ENCODE assay signal across 1 cellular context in the genomic region with DNA sequence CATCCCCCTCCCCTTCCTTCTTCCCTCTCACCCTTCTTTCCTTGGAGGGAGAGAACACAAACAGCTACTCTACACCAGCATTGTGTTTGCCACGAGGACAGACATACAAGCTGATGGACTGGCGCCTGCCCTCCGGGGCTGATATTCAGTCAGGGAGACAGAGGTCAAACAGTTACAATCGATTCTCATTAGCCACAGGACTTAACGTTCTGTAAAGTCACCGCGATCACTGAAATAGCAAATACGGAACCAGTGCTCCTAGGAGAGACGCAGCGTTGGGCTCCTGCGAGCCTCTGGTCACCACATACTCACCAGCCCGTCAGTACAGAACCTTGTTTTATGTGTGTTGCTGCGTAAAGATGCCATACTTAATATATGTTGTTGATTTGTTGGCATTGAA.
TF ChIP-seq lines count a peak whose summit lies in the region.

No MANE protein-coding gene starts in this region.

TF ChIP-seq in GM23338, 12 proteins besides CTCF, POLR2A, EP300 and RAD21:
- TF ChIP-seq STAT1 (IDR thresholded peaks at IDR 0.05; ENCODE audit: unreplicated experiment), result no peak
- TF ChIP-seq CREB1 (CRISPR knock-in tag; IDR thresholded peaks at IDR 0.05; ENCODE audit: low read depth), result no peak
- TF ChIP-seq, protein P1, sequence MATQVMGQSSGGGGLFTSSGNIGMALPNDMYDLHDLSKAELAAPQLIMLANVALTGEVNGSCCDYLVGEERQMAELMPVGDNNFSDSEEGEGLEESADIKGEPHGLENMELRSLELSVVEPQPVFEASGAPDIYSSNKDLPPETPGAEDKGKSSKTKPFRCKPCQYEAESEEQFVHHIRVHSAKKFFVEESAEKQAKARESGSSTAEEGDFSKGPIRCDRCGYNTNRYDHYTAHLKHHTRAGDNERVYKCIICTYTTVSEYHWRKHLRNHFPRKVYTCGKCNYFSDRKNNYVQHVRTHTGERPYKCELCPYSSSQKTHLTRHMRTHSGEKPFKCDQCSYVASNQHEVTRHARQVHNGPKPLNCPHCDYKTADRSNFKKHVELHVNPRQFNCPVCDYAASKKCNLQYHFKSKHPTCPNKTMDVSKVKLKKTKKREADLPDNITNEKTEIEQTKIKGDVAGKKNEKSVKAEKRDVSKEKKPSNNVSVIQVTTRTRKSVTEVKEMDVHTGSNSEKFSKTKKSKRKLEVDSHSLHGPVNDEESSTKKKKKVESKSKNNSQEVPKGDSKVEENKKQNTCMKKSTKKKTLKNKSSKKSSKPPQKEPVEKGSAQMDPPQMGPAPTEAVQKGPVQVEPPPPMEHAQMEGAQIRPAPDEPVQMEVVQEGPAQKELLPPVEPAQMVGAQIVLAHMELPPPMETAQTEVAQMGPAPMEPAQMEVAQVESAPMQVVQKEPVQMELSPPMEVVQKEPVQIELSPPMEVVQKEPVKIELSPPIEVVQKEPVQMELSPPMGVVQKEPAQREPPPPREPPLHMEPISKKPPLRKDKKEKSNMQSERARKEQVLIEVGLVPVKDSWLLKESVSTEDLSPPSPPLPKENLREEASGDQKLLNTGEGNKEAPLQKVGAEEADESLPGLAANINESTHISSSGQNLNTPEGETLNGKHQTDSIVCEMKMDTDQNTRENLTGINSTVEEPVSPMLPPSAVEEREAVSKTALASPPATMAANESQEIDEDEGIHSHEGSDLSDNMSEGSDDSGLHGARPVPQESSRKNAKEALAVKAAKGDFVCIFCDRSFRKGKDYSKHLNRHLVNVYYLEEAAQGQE (IDR thresholded peaks at IDR 0.05; ENCODE audit: unreplicated experiment), result no peak
- TF ChIP-seq, protein P2, sequence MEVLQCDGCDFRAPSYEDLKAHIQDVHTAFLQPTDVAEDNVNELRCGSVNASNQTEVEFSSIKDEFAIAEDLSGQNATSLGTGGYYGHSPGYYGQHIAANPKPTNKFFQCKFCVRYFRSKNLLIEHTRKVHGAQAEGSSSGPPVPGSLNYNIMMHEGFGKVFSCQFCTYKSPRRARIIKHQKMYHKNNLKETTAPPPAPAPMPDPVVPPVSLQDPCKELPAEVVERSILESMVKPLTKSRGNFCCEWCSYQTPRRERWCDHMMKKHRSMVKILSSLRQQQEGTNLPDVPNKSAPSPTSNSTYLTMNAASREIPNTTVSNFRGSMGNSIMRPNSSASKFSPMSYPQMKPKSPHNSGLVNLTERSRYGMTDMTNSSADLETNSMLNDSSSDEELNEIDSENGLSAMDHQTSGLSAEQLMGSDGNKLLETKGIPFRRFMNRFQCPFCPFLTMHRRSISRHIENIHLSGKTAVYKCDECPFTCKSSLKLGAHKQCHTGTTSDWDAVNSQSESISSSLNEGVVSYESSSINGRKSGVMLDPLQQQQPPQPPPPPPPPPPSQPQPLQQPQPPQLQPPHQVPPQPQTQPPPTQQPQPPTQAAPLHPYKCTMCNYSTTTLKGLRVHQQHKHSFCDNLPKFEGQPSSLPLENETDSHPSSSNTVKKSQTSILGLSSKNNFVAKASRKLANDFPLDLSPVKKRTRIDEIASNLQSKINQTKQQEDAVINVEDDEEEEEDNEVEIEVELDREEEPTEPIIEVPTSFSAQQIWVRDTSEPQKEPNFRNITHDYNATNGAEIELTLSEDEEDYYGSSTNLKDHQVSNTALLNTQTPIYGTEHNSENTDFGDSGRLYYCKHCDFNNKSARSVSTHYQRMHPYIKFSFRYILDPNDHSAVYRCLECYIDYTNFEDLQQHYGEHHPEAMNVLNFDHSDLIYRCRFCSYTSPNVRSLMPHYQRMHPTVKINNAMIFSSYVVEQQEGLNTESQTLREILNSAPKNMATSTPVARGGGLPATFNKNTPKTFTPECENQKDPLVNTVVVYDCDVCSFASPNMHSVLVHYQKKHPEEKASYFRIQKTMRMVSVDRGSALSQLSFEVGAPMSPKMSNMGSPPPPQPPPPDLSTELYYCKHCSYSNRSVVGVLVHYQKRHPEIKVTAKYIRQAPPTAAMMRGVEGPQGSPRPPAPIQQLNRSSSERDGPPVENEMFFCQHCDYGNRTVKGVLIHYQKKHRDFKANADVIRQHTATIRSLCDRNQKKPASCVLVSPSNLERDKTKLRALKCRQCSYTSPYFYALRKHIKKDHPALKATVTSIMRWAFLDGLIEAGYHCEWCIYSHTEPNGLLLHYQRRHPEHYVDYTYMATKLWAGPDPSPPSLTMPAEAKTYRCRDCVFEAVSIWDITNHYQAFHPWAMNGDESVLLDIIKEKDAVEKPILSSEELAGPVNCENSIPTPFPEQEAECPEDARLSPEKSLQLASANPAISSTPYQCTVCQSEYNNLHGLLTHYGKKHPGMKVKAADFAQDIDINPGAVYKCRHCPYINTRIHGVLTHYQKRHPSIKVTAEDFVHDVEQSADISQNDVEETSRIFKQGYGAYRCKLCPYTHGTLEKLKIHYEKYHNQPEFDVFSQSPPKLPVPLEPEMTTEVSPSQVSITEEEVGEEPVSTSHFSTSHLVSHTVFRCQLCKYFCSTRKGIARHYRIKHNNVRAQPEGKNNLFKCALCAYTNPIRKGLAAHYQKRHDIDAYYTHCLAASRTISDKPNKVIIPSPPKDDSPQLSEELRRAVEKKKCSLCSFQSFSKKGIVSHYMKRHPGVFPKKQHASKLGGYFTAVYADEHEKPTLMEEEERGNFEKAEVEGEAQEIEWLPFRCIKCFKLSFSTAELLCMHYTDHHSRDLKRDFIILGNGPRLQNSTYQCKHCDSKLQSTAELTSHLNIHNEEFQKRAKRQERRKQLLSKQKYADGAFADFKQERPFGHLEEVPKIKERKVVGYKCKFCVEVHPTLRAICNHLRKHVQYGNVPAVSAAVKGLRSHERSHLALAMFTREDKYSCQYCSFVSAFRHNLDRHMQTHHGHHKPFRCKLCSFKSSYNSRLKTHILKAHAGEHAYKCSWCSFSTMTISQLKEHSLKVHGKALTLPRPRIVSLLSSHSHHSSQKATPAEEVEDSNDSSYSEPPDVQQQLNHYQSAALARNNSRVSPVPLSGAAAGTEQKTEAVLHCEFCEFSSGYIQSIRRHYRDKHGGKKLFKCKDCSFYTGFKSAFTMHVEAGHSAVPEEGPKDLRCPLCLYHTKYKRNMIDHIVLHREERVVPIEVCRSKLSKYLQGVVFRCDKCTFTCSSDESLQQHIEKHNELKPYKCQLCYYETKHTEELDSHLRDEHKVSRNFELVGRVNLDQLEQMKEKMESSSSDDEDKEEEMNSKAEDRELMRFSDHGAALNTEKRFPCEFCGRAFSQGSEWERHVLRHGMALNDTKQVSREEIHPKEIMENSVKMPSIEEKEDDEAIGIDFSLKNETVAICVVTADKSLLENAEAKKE (CRISPR knock-in tag; IDR thresholded peaks at IDR 0.05), result no peak
- TF ChIP-seq EZH2phosphoT487 (IDR thresholded peaks at IDR 0.05; ENCODE audit: unreplicated experiment), result no peak
- TF ChIP-seq EZH2 (IDR thresholded peaks at IDR 0.05; ENCODE audit: low read depth, unreplicated experiment), result no peak
- TF ChIP-seq POLR2AphosphoS5 (IDR thresholded peaks at IDR 0.05; ENCODE audit: low read depth), result no peak
- no peak for TF ChIP-seq ZNF114 (CRISPR knock-in tag; IDR thresholded peaks at IDR 0.05)
- no peak for TF ChIP-seq JUNB (IDR thresholded peaks at IDR 0.05; ENCODE audit: unreplicated experiment)
- TF ChIP-seq, protein P3, sequence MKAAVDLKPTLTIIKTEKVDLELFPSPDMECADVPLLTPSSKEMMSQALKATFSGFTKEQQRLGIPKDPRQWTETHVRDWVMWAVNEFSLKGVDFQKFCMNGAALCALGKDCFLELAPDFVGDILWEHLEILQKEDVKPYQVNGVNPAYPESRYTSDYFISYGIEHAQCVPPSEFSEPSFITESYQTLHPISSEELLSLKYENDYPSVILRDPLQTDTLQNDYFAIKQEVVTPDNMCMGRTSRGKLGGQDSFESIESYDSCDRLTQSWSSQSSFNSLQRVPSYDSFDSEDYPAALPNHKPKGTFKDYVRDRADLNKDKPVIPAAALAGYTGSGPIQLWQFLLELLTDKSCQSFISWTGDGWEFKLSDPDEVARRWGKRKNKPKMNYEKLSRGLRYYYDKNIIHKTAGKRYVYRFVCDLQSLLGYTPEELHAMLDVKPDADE (IDR thresholded peaks at IDR 0.05), result no peak
- no peak for TF ChIP-seq ZNF331 (CRISPR knock-in tag; IDR thresholded peaks at IDR 0.05; ENCODE audit: low read depth)
- no peak for TF ChIP-seq NANOG (IDR thresholded peaks at IDR 0.05; ENCODE audit: borderline replicate concordance)
TF ChIP-seq in GM23338: peak in this region for 0.
